In genomic region chr14:91494395-91495065, GRCh38 we compare ENCODE assay signal across 8 cellular contexts. TPM values are rescaled to one million over a fixed set of nuclear protein-coding genes. Genes with fewer than 3 reads are reported as not detected.
DNase-seq lines count a peak whose midpoint lies in the region; ATAC-seq, FAIRE-seq and TF ChIP-seq lines count a peak whose summit lies in the region.
"Not testable (repeated sequence)": the region's sequence is repeated elsewhere in the genome, so short reads cannot be mapped to it uniquely, and the experiment has no call there.

No MANE protein-coding gene starts in this region.

- H3K4me1 ChIP-seq in CD4-positive, alpha-beta memory T cell (ENCODE audit: insufficient read depth, low read length), result peaks cover 71% of the 10 kb centered on the region
- peaks cover 39% of the 10 kb centered on the region for H3K4me1 ChIP-seq in HepG2 (ENCODE audit: insufficient read depth, low read length)

- H3K27me3 Mint-ChIP-seq in CD4-positive, alpha-beta memory T cell; activated CD4-positive, alpha-beta memory T cell treated with anti-CD3 and anti-CD28 coated beads for 36 hours; activated naive CD8-positive, alpha-beta T cell: not testable (repeated sequence)

- intact Hi-C loops in CD4-positive, alpha-beta memory T cell (cut with micrococcal nuclease); HepG2 (cut with micrococcal nuclease; ENCODE audit: unreplicated experiment): not testable (repeated sequence)
- intact Hi-C loops in activated CD4-positive, alpha-beta memory T cell treated with anti-CD3 and anti-CD28 coated beads for 36 hours (cut with micrococcal nuclease), result loop anchor here (2.0 kb wide), 1 partner anchor 16 kb away; the partner anchor contains the start of gene PPP4R3A

- ATAC-seq in GM18870 (IDR thresholded peaks at IDR 0.05; ENCODE audit: unreplicated experiment) (peak; percentile 50), HG03439 (IDR thresholded peaks at IDR 0.05; ENCODE audit: unreplicated experiment) (peak; percentile 38)
- not testable (repeated sequence) for ATAC-seq in HepG2

- H3K4me2 ChIP-seq in HepG2 (ENCODE audit: low read depth, low read length), result not testable (repeated sequence)

- TF ChIP-seq POLR2A in HepG2 (IDR thresholded peaks at IDR 0.05; ENCODE audit: insufficient read depth in 1 of 2, low read depth in 2 of 2, low read length in 2 of 2), result not testable (repeated sequence)

- H2AFZ ChIP-seq in HepG2 (ENCODE audit: low read length), result not testable (repeated sequence)

- H3K36me3 ChIP-seq in CD4-positive, alpha-beta memory T cell (ENCODE audit: insufficient read depth, low read length), result not testable (repeated sequence)
- peaks cover 2 to 12% of the 10 kb centered on the region in 2 experiments; a peak in 4 of 5 replicates for H3K36me3 ChIP-seq in HepG2 (replicated peaks in 1 of 2; ENCODE audit: control insufficient read depth in 1 of 2, insufficient read depth in 2 of 2, low read length in 2 of 2)

- in situ Hi-C loops in HepG2 (cut with HindIII; ENCODE audit: extremely low pct_ligation_motif_present, low pct_unique_long_range_greater_than_20kb), result not testable (repeated sequence)

- 77% methylated on average over 8 of the region's 8 CpGs for WGBS in HepG2 (ENCODE audit: low lambda C conversion rate)

- H3K4me1 Mint-ChIP-seq in CD4-positive, alpha-beta memory T cell, result peaks cover 54 to 86% (median 68%) of the 10 kb centered on the region in 4 donors
- H3K4me1 Mint-ChIP-seq in activated CD4-positive, alpha-beta memory T cell treated with anti-CD3 and anti-CD28 coated beads for 36 hours (ENCODE audit: low read depth), result peaks cover 59% of the 10 kb centered on the region
- H3K4me1 Mint-ChIP-seq in activated naive CD8-positive, alpha-beta T cell (ENCODE audit: low read depth), result peaks cover 71% of the 10 kb centered on the region

- H3K9ac ChIP-seq in HepG2 (ENCODE audit: insufficient read depth, low read depth, low read length), result not testable (repeated sequence)

- H3K4me3 ChIP-seq in CD4-positive, alpha-beta memory T cell (ENCODE audit: low read length in 2 of 2); HepG2 (replicated peaks in 1 of 3; ENCODE audit: insufficient read depth in 1 of 3, low read depth in 2 of 3, low read length in 3 of 3): not testable (repeated sequence)

- POLR2A ChIA-PET in CD4-positive, alpha-beta memory T cell (lab: Charles Lee; ENCODE audit: partially characterized antibody), result interaction anchor here (0.7 to 1.6 kb wide), 2 partner anchors 10 to 15 kb away, joined by 3 to 4 read pairs; partner anchors contain the start of gene PPP4R3A
- POLR2A ChIA-PET in activated CD4-positive, alpha-beta memory T cell treated with anti-CD3 and anti-CD28 coated beads for 36 hours (lab: Charles Lee), result not testable (repeated sequence)
- POLR2A ChIA-PET in HepG2 (lab: Yijun Ruan, JAX), result interaction anchor here (1.4 kb wide), 1 partner anchor 15 kb away, joined by 5 read pairs; no protein-coding TSS in a partner anchor

- H3K36me3 Mint-ChIP-seq in CD4-positive, alpha-beta memory T cell, result peaks cover 11 to 45% of the 10 kb centered on the region in 2 donors
- peaks cover 12% of the 10 kb centered on the region for H3K36me3 Mint-ChIP-seq in activated CD4-positive, alpha-beta memory T cell treated with anti-CD3 and anti-CD28 coated beads for 36 hours
- H3K36me3 Mint-ChIP-seq in activated naive CD8-positive, alpha-beta T cell, result not testable (repeated sequence)

- not testable (repeated sequence) for TF ChIP-seq EP300 in HepG2 (IDR thresholded peaks at IDR 0.05; ENCODE audit: low read depth in 2 of 2, low read length in 2 of 2); HepG2 (CRISPR knock-in tag; IDR thresholded peaks at IDR 0.05; ENCODE audit: borderline replicate concordance)

- peak overlapping the region; percentile 72 to 91 (median 84) for H3K27ac Mint-ChIP-seq in CD4-positive, alpha-beta memory T cell
- H3K27ac Mint-ChIP-seq in activated CD4-positive, alpha-beta memory T cell treated with anti-CD3 and anti-CD28 coated beads for 36 hours, result peak overlapping the region; percentile 68
- H3K27ac Mint-ChIP-seq in activated naive CD8-positive, alpha-beta T cell, result peak overlapping the region; percentile 78

- H3K4me3 Mint-ChIP-seq in CD4-positive, alpha-beta memory T cell, result peak overlapping the region; percentile 36 to 83 (median 74)
- peak overlapping the region; percentile 18 for H3K4me3 Mint-ChIP-seq in activated CD4-positive, alpha-beta memory T cell treated with anti-CD3 and anti-CD28 coated beads for 36 hours
- peak overlapping the region; percentile 49 for H3K4me3 Mint-ChIP-seq in activated naive CD8-positive, alpha-beta T cell

- FAIRE-seq in HepG2 (lab: Jason Lieb, UNC), result not testable (repeated sequence)

- peaks cover 55% of the 10 kb centered on the region for H4K20me1 ChIP-seq in HepG2 (ENCODE audit: insufficient read depth, low read length)

- peak in 2 of 5 donors; percentile 26 to 43 for DNase-seq in CD4-positive, alpha-beta memory T cell
- DNase-seq in OCI-M1 (lab: John Stamatoyannopoulos, UW), result peak; percentile 23
- peak; percentile 49 for DNase-seq in activated CD4-positive, alpha-beta memory T cell treated with anti-CD3 and anti-CD28 coated beads for 36 hours
- not testable (repeated sequence) for DNase-seq in HepG2 (ENCODE audit: low spot score)
- peak; percentile 14 for DNase-seq in stimulated activated CD4-positive, alpha-beta T cell treated with anti-CD3 and anti-CD28 coated beads, Interleukin-4, amount 100 ng/mL, for 24 hours

- CTCF ChIA-PET in CD4-positive, alpha-beta memory T cell (lab: Charles Lee; ENCODE audit: partially characterized antibody), result interaction anchor here (0.6 to 1.4 kb wide), 3 partner anchors 17 to 46 kb away, joined by 3 read pairs; no protein-coding TSS in a partner anchor
- CTCF ChIA-PET in activated CD4-positive, alpha-beta memory T cell treated with anti-CD3 and anti-CD28 coated beads for 36 hours (lab: Charles Lee); HepG2 (lab: Yijun Ruan, JAX; ENCODE audit: low intra/inter-chr PET ratio, low total read pairs): not testable (repeated sequence)

- not testable (repeated sequence) for TF ChIP-seq CTCF in HepG2 (CRISPR knock-in tag; IDR thresholded peaks at IDR 0.05)

- not testable (repeated sequence) for TF ChIP-seq RAD21 in HepG2 (CRISPR knock-in tag; IDR thresholded peaks at IDR 0.05)

- H3K9me3 ChIP-seq in CD4-positive, alpha-beta memory T cell (ENCODE audit: control insufficient read depth in 1 of 2, low read length in 2 of 2); HepG2 (ENCODE audit: low read length): not testable (repeated sequence)

- H3K27me3 ChIP-seq in CD4-positive, alpha-beta memory T cell (ENCODE audit: insufficient read depth, low read length); HepG2 (ENCODE audit: control insufficient read depth in 1 of 2, insufficient read depth in 2 of 2, low read length in 2 of 2): not testable (repeated sequence)

- not testable (repeated sequence) for BruUV-seq in HepG2 (replicated peaks; lab: Mats Ljungman, UMichigan)

- H3K9me3 Mint-ChIP-seq in CD4-positive, alpha-beta memory T cell; activated CD4-positive, alpha-beta memory T cell treated with anti-CD3 and anti-CD28 coated beads for 36 hours; activated naive CD8-positive, alpha-beta T cell (ENCODE audit: low read depth): not testable (repeated sequence)

- peak overlapping the region; percentile 4 for H3K27ac ChIP-seq in CD4-positive, alpha-beta memory T cell (ENCODE audit: low read depth, low read length)
- not testable (repeated sequence) for H3K27ac ChIP-seq in HepG2 (ENCODE audit: extremely low read length, insufficient read depth, low read length)

- peaks cover 91% of the 10 kb centered on the region for H3K79me2 ChIP-seq in HepG2 (ENCODE audit: insufficient read depth, low read length)

TF ChIP-seq in HepG2, 621 proteins besides CTCF, POLR2A, EP300 and RAD21:
- TF ChIP-seq ZNF7 (CRISPR knock-in tag; IDR thresholded peaks at IDR 0.05), result peak; percentile 57

RNA-seq across cellular contexts. Expression of gene PPP4R3A, which starts 15.6 kb away (rescaled TPM):
- total RNA-seq in CD4-positive, alpha-beta memory T cell, result 100 to 1,000 TPM; 162 to 169 TPM
- 100 to 1,000 TPM in 1 of 2 donors, 10 to 100 TPM in 1; 58.7 to 131 TPM for polyA plus RNA-seq in CD4-positive, alpha-beta memory T cell
- total RNA-seq in activated CD4-positive, alpha-beta memory T cell treated with anti-CD3 and anti-CD28 coated beads for 36 hours, result 10 to 100 TPM; 92.4 to 96.4 TPM
- total RNA-seq in HepG2 (2016; rRNA removed; fragmentation: Illumina TruSeq; extraction: Trizol), result 57.4 and 89.0 TPM in 2 replicates
- total RNA-seq in HepG2 (2016; cell fraction: cytosol; rRNA removed; fragmentation: Illumina TruSeq; extraction: Trizol; ENCODE audit: low read depth), result 19.7 and 21.2 TPM in 2 replicates
- total RNA-seq in HepG2 (2016; cell fraction: insoluble cytoplasmic fraction; rRNA removed; fragmentation: Illumina TruSeq; extraction: Trizol), result 60.8 and 82.7 TPM in 2 replicates
- 40.5 and 42.1 TPM in 2 replicates for total RNA-seq in HepG2 (2016; cell fraction: membrane; rRNA removed; fragmentation: Illumina TruSeq; extraction: Trizol)
- 63.0 and 72.1 TPM in 2 replicates for total RNA-seq in HepG2 (2016; cell fraction: nucleus; rRNA removed; fragmentation: Illumina TruSeq; extraction: Trizol)
- polyA plus RNA-seq in HepG2 (2011; rRNA removed), result 22.3 and 22.5 TPM in 2 replicates
- polyA plus RNA-seq in HepG2 (2011; cell fraction: cytosol; rRNA removed), result 11.4 and 17.4 TPM in 2 replicates
- 26.8 and 27.5 TPM in 2 replicates for polyA plus RNA-seq in HepG2 (2011; cell fraction: nucleus; rRNA removed)
- polyA plus RNA-seq in HepG2 (2012), result 39.0 and 43.9 TPM in 2 replicates
- polyA plus RNA-seq in HepG2 (2016; cell fraction: cytosol; fragmentation: Illumina TruSeq; extraction: Trizol; ENCODE audit: low read depth), result 4.7 and 5.3 TPM in 2 replicates
- 74.1 and 82.9 TPM in 2 replicates for polyA plus RNA-seq in HepG2 (2016; cell fraction: insoluble cytoplasmic fraction; fragmentation: Illumina TruSeq; extraction: Trizol; ENCODE audit: low read depth)
- polyA plus RNA-seq in HepG2 (2016; cell fraction: membrane; fragmentation: Illumina TruSeq; extraction: Trizol; ENCODE audit: low read depth), result 18.0 and 19.0 TPM in 2 replicates
- polyA plus RNA-seq in HepG2 (2016; cell fraction: nucleus; fragmentation: Illumina TruSeq; extraction: Trizol; ENCODE audit: insufficient read depth, low read depth), result 99.9 and 101 TPM in 2 replicates
- 16.2 and 31.7 TPM in 2 replicates for polyA minus RNA-seq in HepG2 (2011; rRNA and poly(A)+ RNA removed; ENCODE audit: low replicate concordance)
- 26.6 and 29.5 TPM in 2 replicates for polyA minus RNA-seq in HepG2 (2011; cell fraction: cytosol; rRNA and poly(A)+ RNA removed)
- 68.9 and 69.3 TPM in 2 replicates for polyA minus RNA-seq in HepG2 (2011; cell fraction: nucleus; rRNA and poly(A)+ RNA removed)

Comparison
In these comparisons a context has a peak if more than half of its experiments do, and no peak if none do; other contexts are left out.
1. H3K4me3 Mint-ChIP-seq: peak in every context shown above with its lines; median percentile 74 in CD4-positive, alpha-beta memory T cell; 49 in activated naive CD8-positive, alpha-beta T cell; 18 in activated CD4-positive, alpha-beta memory T cell treated with anti-CD3 and anti-CD28 coated beads for 36 hours.